ENCODE assay signal across 19 cellular contexts in the genomic region with DNA sequence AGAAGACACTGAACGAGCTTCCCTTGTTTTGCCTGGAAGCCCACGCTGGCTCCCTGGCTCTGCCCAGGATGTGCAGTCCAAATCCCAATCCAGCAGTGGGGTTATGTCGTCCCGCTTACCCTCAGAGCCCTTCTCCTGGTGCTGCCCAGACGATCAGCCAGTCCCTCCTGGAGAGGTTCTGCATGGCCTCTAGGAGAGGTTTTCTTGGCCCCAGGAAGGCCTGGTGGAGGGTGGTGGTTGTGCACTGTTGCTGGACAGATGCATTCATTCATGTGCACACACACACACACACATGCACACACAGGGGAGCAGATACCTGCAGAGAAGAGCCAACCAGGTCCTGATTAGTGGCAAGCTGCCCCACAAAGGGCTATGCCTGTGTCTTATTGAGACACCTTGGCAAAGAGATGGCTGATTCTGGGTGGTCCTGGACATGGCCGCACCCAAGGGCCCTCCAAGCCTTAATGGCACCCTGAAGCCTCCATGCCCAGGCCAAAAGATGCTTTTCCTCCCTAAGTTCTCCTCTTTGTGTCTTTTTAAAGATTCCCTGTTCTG. TPM values are rescaled to one million over a fixed set of nuclear protein-coding genes. Genes with fewer than 3 reads are reported as not detected.
DNase-seq lines count a peak whose midpoint lies in the region; ATAC-seq and TF ChIP-seq lines count a peak whose summit lies in the region.
"Had no signal": no experiment of that assay in that cellular context is flagged by ENCODE, and none has a peak within 500 bp of the region (broad histone marks: within the 10 kb centered on the region; RNA-seq: fewer than 3 reads in every experiment).

No MANE protein-coding gene starts in this region.

- H3K9me3 ChIP-seq in colonic mucosa (no peaks in the 10 kb centered on the region), gastroesophageal sphincter (no peaks in the 10 kb centered on the region)
- H3K9me3 ChIP-seq: heart right ventricle, SK-N-SH, transverse colon had no signal

- intact Hi-C loops in colonic mucosa (cut with DNase I) = no loop called here

- H3K36me3 Mint-ChIP-seq in brain (peaks cover 6% of the 10 kb centered on the region), nephron (ENCODE audit: low read depth) (no peaks in the 10 kb centered on the region), type B pancreatic cell (no peaks in the 10 kb centered on the region)
- H3K36me3 Mint-ChIP-seq: activated naive CD4-positive, alpha-beta T cell treated with anti-CD3 and anti-CD28 coated beads, Interleukin-2, amount 50 U/mL, for 24 hours had no signal

- H3K9me3 Mint-ChIP-seq in brain (peaks cover 0 to 11% (median 0%) of the 10 kb centered on the region in 5 experiments), nephron (no peaks in the 10 kb centered on the region), type B pancreatic cell (no peaks in the 10 kb centered on the region)
- H3K9me3 Mint-ChIP-seq: activated B cell treated with CpG ODN at 0.5 μM for 24 hours; activated CD8-positive, alpha-beta T cell treated with anti-CD3 and anti-CD28 coated beads for 36 hours; activated naive CD4-positive, alpha-beta T cell treated with anti-CD3 and anti-CD28 coated beads, Interleukin-2, amount 50 U/mL, for 24 hours had no signal

- H3K27ac ChIP-seq in colonic mucosa (no peak overlapping the region), gastroesophageal sphincter (no peak overlapping the region)
- H3K27ac ChIP-seq: heart right ventricle, transverse colon had no signal

- H3K27me3 ChIP-seq in colonic mucosa (peaks cover 6% of the 10 kb centered on the region), gastroesophageal sphincter (peaks cover 16% of the 10 kb centered on the region)

- WGBS in gastroesophageal sphincter (ENCODE audit: low coverage in 1 of 2), 2 donors = 70% methylated on average over 2 of the region's 6 CpGs; no CpG with 5 or more reads in 1 of the 2 donors

- H3K4me1 Mint-ChIP-seq in brain (peaks cover 48% of the 10 kb centered on the region), nephron (no peaks in the 10 kb centered on the region), type B pancreatic cell (ENCODE audit: unreplicated experiment) (no peaks in the 10 kb centered on the region)
- H3K4me1 Mint-ChIP-seq: activated B cell treated with CpG ODN at 0.5 μM for 24 hours; activated naive CD4-positive, alpha-beta T cell treated with anti-CD3 and anti-CD28 coated beads, Interleukin-2, amount 50 U/mL, for 24 hours had no signal

- TF ChIP-seq EP300 in gastroesophageal sphincter (IDR thresholded peaks at IDR 0.05) = no peak

- H3K4me3 Mint-ChIP-seq in brain = peak overlapping the region; percentile 85 to 95 (median 87)
- H3K4me3 Mint-ChIP-seq in nephron = peak overlapping the region; percentile 59 to 72 (median 68)
- peak overlapping the region; percentile 60 for H3K4me3 Mint-ChIP-seq in type B pancreatic cell
- H3K4me3 Mint-ChIP-seq: activated B cell treated with CpG ODN at 0.5 μM for 24 hours; activated CD8-positive, alpha-beta T cell treated with anti-CD3 and anti-CD28 coated beads for 36 hours; activated naive CD4-positive, alpha-beta T cell treated with anti-CD3 and anti-CD28 coated beads, Interleukin-2, amount 50 U/mL, for 24 hours had no signal

- TF ChIP-seq POLR2A in gastroesophageal sphincter (IDR thresholded peaks at IDR 0.05) = no peak

- peaks cover 6% of the 10 kb centered on the region for H3K27me3 Mint-ChIP-seq in brain
- peaks cover 83% of the 10 kb centered on the region for H3K27me3 Mint-ChIP-seq in nephron (ENCODE audit: low read depth)
- H3K27me3 Mint-ChIP-seq in type B pancreatic cell = peaks cover 74% of the 10 kb centered on the region

- H3K36me3 ChIP-seq in colonic mucosa (no peaks in the 10 kb centered on the region), gastroesophageal sphincter (no peaks in the 10 kb centered on the region)
- H3K36me3 ChIP-seq: heart right ventricle, transverse colon had no signal

- peak; percentile 41 for DNase-seq in activated effector memory CD4-positive, alpha-beta T cell treated with anti-CD3 and anti-CD28 coated beads, Interleukin-2, amount 50 U/mL, for 16 hours
- DNase-seq in activated effector memory CD4-positive, alpha-beta T cell treated with Interleukin-2 at 50 U/mL for 16 hours = no peak
- DNase-seq in type B pancreatic cell (ENCODE audit: extremely low spot score, unreplicated experiment) (no peak), colonic mucosa (no peak), AG08395 (ENCODE audit: low spot score) (no peak)
- DNase-seq: activated T-cell treated with anti-CD3 and anti-CD28 coated beads, Interleukin-2, amount 50 U/mL, for 48 hours; Calu3; heart right ventricle; NCI-H526 treated with DMSO at 0.1 percent for 48 hours; stimulated activated CD4-positive, alpha-beta T cell treated with anti-CD3 and anti-CD28 coated beads, Interleukin-4, amount 100 ng/mL, for 1 hour; stimulated activated naive CD8-positive, alpha-beta T cell treated with anti-CD3 and anti-CD28 coated beads, Interleukin-15, Interleukin-2, amounts not matched to agents 100 U/mL and 50 U/mL, for 24 hours had no signal

- no peak for ATAC-seq in gastroesophageal sphincter
- ATAC-seq: activated CD8-positive, alpha-beta T cell treated with anti-CD3 and anti-CD28 coated beads for 36 hours; stimulated activated naive CD8-positive, alpha-beta T cell treated with anti-CD3 and anti-CD28 coated beads, Interleukin-15, Interleukin-2, amounts not matched to agents 100 U/mL and 50 U/mL, for 24 hours had no signal

- H3K9ac ChIP-seq in colonic mucosa (ENCODE audit: low read depth in 2 of 2, low read length in 2 of 2) = no peak overlapping the region
- H3K9ac ChIP-seq: SK-N-SH had no signal

- H3K4me1 ChIP-seq in colonic mucosa = no peaks in the 10 kb centered on the region
- H3K4me1 ChIP-seq in gastroesophageal sphincter = peaks cover 0 to 30% (median 10%) of the 10 kb centered on the region in 3 donors

- H3K4me3 ChIP-seq in colonic mucosa = no peak overlapping the region
- peak overlapping the region in 1 of 2 donors; percentile 75 for H3K4me3 ChIP-seq in gastroesophageal sphincter

- peak overlapping the region in 3 of 5 experiments; percentile 88 to 92 (median 88) for H3K27ac Mint-ChIP-seq in brain
- H3K27ac Mint-ChIP-seq in nephron = no peak overlapping the region
- H3K27ac Mint-ChIP-seq in type B pancreatic cell = no peak overlapping the region
- H3K27ac Mint-ChIP-seq: activated B cell treated with CpG ODN at 0.5 μM for 24 hours; activated CD8-positive, alpha-beta T cell treated with anti-CD3 and anti-CD28 coated beads for 36 hours; activated naive CD4-positive, alpha-beta T cell treated with anti-CD3 and anti-CD28 coated beads, Interleukin-2, amount 50 U/mL, for 24 hours had no signal

- TF ChIP-seq CTCF in brain (conservative IDR thresholded peaks at IDR 0.05) (no peak), nephron (IDR thresholded peaks at IDR 0.05; ENCODE audit: unreplicated experiment in 3 of 3) (no peak), type B pancreatic cell (conservative IDR thresholded peaks at IDR 0.05) (no peak), colonic mucosa (IDR thresholded peaks at IDR 0.05) (no peak), gastroesophageal sphincter (IDR thresholded peaks at IDR 0.05) (no peak)

RNA-seq across cellular contexts. Expression of gene OLFM1, which starts 10.5 kb away (rescaled TPM):
- 202 TPM for polyA plus RNA-seq in brain (ENCODE audit: insufficient read depth, low read depth, low replicate concordance)
- total RNA-seq in type B pancreatic cell (ENCODE audit: low replicate concordance) = 8.0 and 9.7 TPM in 2 replicates
- total RNA-seq in colonic mucosa = 1 to 10 TPM; 3.8 to 8.9 TPM
- total RNA-seq in gastroesophageal sphincter = 10 to 100 TPM; 13.5 to 32.8 (median 25.6) TPM
- total RNA-seq: activated B cell treated with CpG ODN at 0.5 μM for 24 hours; activated CD8-positive, alpha-beta T cell treated with anti-CD3 and anti-CD28 coated beads for 36 hours had no signal

Comparison
In these comparisons a context has a peak if more than half of its experiments do, and no peak if none do; other contexts are left out.
1. H3K27ac Mint-ChIP-seq: peak in brain (3 of 5); none in nephron (0 of 3) and type B pancreatic cell (single experiment).
2. Peak in every context shown above with its lines, with median percentiles within 50 percentile points of each other: H3K4me3 Mint-ChIP-seq.